28 cellular contexts compared by ENCODE assay signal in the genomic region with DNA sequence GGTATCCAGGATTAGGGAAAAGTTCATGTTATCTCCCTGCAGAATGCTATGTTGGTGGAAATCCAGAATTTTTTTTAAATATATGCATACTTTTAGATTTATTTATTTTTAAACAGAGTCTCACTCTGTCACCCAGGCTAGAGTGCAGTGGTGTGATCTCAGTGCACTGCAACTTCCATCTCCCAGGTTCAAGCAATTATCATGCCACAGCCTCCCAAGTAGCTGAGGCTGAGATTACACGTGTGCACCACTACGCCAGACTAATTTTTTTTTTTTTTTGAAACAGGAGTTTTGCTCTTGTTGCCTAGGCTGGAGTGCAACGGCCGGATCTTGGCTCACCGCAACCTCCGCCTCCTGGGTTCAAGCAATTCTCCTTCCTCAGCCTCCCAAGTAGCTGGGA.
"Had no signal": no experiment of that assay in that cellular context is flagged by ENCODE, and none has a peak within 500 bp of the region (broad histone marks: within the 10 kb centered on the region; RNA-seq: fewer than 3 reads in every experiment).

No MANE protein-coding gene starts in this region.

- H3K36me3 ChIP-seq: ascending aorta, breast epithelium, colonic mucosa, esophagus muscularis mucosa, gastrocnemius medialis, neutrophil, ovary, right atrium auricular region, tibial artery had no signal

- H3K9me3 ChIP-seq: ascending aorta, breast epithelium, colonic mucosa, esophagus muscularis mucosa, gastrocnemius medialis, neutrophil, ovary, psoas muscle, right atrium auricular region, tibial artery had no signal

- H3K27me3 Mint-ChIP-seq: activated CD4-positive, alpha-beta T cell treated with anti-CD3 and anti-CD28 coated beads, Interleukin-2, amount 10 ng/mL, durations not matched to agents 7 days and 5 days; activated CD8-positive, alpha-beta T cell treated with anti-CD3 and anti-CD28 coated beads for 36 hours; central memory CD8-positive, alpha-beta T cell; effector memory CD8-positive, alpha-beta T cell; memory B cell; natural killer cell treated with Interleukin-12 subunit alpha and Interleukin-12 subunit beta and Interleukin-15 and Interleukin-18, amount 100 ng/mL, for 72 hours; stimulated activated naive CD8-positive, alpha-beta T cell treated with anti-CD3 and anti-CD28 coated beads, Interleukin-15, amount 100 ng/mL, for 72 hours had no signal

- H3K27me3 ChIP-seq: ascending aorta, breast epithelium, colonic mucosa, dorsolateral prefrontal cortex, esophagus muscularis mucosa, gastrocnemius medialis, neutrophil, ovary, right atrium auricular region, tibial artery had no signal

- H3K4me3 ChIP-seq: colonic mucosa, ovary, right atrium auricular region had no signal

- H3K27ac ChIP-seq: ascending aorta, dorsolateral prefrontal cortex, ovary, right atrium auricular region, tibial artery had no signal

- ATAC-seq: activated CD8-positive, alpha-beta memory T cell treated with anti-CD3 and anti-CD28 coated beads, Interleukin-2, amount 10 ng/mL, durations not matched to agents 7 days and 5 days; activated CD8-positive, alpha-beta T cell treated with anti-CD3 and anti-CD28 coated beads for 36 hours; activated naive CD4-positive, alpha-beta T cell treated with anti-CD3 and anti-CD28 coated beads, Interleukin-2, amount 50 U/mL, for 72 hours; effector memory CD8-positive, alpha-beta T cell; gastrocnemius medialis; left cardiac atrium; natural killer cell treated with Interleukin-12 subunit alpha and Interleukin-12 subunit beta and Interleukin-15 and Interleukin-18, amount 100 ng/mL, for 72 hours; psoas muscle; stimulated activated naive CD8-positive, alpha-beta T cell treated with anti-CD3 and anti-CD28 coated beads, Interleukin-15, amount 100 ng/mL, for 72 hours had no signal

- H3K9me3 Mint-ChIP-seq: activated CD4-positive, alpha-beta T cell treated with anti-CD3 and anti-CD28 coated beads, Interleukin-2, amount 10 ng/mL, durations not matched to agents 7 days and 5 days; activated CD8-positive, alpha-beta T cell treated with anti-CD3 and anti-CD28 coated beads for 36 hours; activated naive CD4-positive, alpha-beta T cell treated with anti-CD3 and anti-CD28 coated beads, Interleukin-2, amount 50 U/mL, for 72 hours; central memory CD8-positive, alpha-beta T cell; effector memory CD8-positive, alpha-beta T cell; memory B cell; natural killer cell treated with Interleukin-12 subunit alpha and Interleukin-12 subunit beta and Interleukin-15 and Interleukin-18, amount 100 ng/mL, for 72 hours; stimulated activated naive CD8-positive, alpha-beta T cell treated with anti-CD3 and anti-CD28 coated beads, Interleukin-15, amount 100 ng/mL, for 72 hours had no signal

- H3K27ac Mint-ChIP-seq: activated CD4-positive, alpha-beta T cell treated with anti-CD3 and anti-CD28 coated beads, Interleukin-2, amount 10 ng/mL, durations not matched to agents 7 days and 5 days; activated CD8-positive, alpha-beta memory T cell treated with anti-CD3 and anti-CD28 coated beads, Interleukin-2, amount 10 ng/mL, durations not matched to agents 7 days and 5 days; activated CD8-positive, alpha-beta T cell treated with anti-CD3 and anti-CD28 coated beads for 36 hours; activated naive CD4-positive, alpha-beta T cell treated with anti-CD3 and anti-CD28 coated beads, Interleukin-2, amount 50 U/mL, for 72 hours; memory B cell; natural killer cell treated with Interleukin-12 subunit alpha and Interleukin-12 subunit beta and Interleukin-15 and Interleukin-18, amount 100 ng/mL, for 72 hours; stimulated activated naive CD8-positive, alpha-beta T cell treated with anti-CD3 and anti-CD28 coated beads, Interleukin-15, amount 100 ng/mL, for 72 hours had no signal

- H3K36me3 Mint-ChIP-seq: activated CD8-positive, alpha-beta memory T cell treated with anti-CD3 and anti-CD28 coated beads, Interleukin-2, amount 10 ng/mL, durations not matched to agents 7 days and 5 days; memory B cell; natural killer cell treated with Interleukin-12 subunit alpha and Interleukin-12 subunit beta and Interleukin-15 and Interleukin-18, amount 100 ng/mL, for 72 hours had no signal

- DNase-seq: activated CD4-positive, alpha-beta T cell treated with anti-CD3 and anti-CD28 coated beads, Interleukin-2, amount 10 ng/mL, durations not matched to agents 7 days and 5 days; activated CD4-positive, CD25-positive, alpha-beta regulatory T cell treated with anti-CD3 and anti-CD28 coated beads, Interleukin-2, amount 50 U/mL, for 72 hours; activated CD8-positive, alpha-beta memory T cell treated with anti-CD3 and anti-CD28 coated beads, Interleukin-2, amount 10 ng/mL, durations not matched to agents 7 days and 5 days; activated CD8-positive, alpha-beta T cell treated with anti-CD3 and anti-CD28 coated beads for 36 hours; activated gamma-delta T cell; activated T-cell treated with anti-CD3 and anti-CD28 coated beads for 4 hours; colonic mucosa; dorsolateral prefrontal cortex; effector memory CD8-positive, alpha-beta T cell; gastrocnemius medialis; head of caudate nucleus; left cardiac atrium; ovary; psoas muscle; stimulated activated CD4-positive, alpha-beta T cell treated with anti-CD3 and anti-CD28 coated beads, Interleukin-12 subunit alpha, Interleukin-12 subunit beta, amount 100 ng/mL, for 4 hours; stimulated activated CD4-positive, alpha-beta T cell treated with anti-CD3 and anti-CD28 coated beads, Interleukin-4, amount 100 ng/mL, for 4 hours; stimulated activated naive CD8-positive, alpha-beta T cell treated with anti-CD3 and anti-CD28 coated beads, Interleukin-15, amount 100 ng/mL, for 72 hours; tibial artery had no signal

- FAIRE-seq: islet of Langerhans had no signal
